9 cellular contexts compared by ENCODE assay signal in the genomic region with DNA sequence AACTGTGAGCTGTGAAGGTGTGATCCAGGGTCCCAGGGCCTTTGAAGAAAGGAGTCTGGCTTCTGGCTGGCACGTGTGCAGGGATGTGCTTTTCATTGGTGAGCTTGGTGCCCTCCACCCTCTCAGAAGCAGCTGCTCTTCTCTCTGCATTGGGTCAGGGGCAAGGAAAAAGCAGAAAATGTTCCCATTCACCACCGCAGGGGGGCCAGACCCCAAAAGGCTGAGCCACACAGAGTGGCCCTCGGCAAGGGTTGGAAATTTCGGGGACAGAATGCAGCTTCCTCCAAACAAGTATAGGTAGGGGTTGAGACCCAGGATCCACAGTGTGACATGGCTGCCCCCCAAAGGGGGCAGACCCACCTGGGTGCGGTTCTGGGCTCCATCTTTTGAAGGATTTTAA. TPM values are rescaled to one million over a fixed set of nuclear protein-coding genes. Genes with fewer than 3 reads are reported as not detected.
A peak's percentile ranks its signal among the peaks of the same experiment; 100 is the strongest.
DNase-seq lines count a peak whose midpoint lies in the region; ATAC-seq and TF ChIP-seq lines count a peak whose summit lies in the region.
"Had no signal": no experiment of that assay in that cellular context is flagged by ENCODE, and none has a peak within 500 bp of the region (broad histone marks: within the 10 kb centered on the region; RNA-seq: fewer than 3 reads in every experiment).

No MANE protein-coding gene starts in this region.

- H3K27ac Mint-ChIP-seq in activated T-cell treated with anti-CD3 and anti-CD28 coated beads, Interleukin-2, amount 50 U/mL, for 24 hours, result peak overlapping the region; percentile 99
- H3K27ac Mint-ChIP-seq in stimulated activated naive CD8-positive, alpha-beta T cell treated with anti-CD3 and anti-CD28 coated beads, Interleukin-15, amount 100 ng/mL, for 72 hours, result peak overlapping the region; percentile 69 to 95

- intact Hi-C loops in esophagus squamous epithelium (cut with DNase I), result no loop called here

- H3K36me3 ChIP-seq in esophagus squamous epithelium, result no peaks in the 10 kb centered on the region

- TF ChIP-seq CTCF in esophagus squamous epithelium (IDR thresholded peaks at IDR 0.05), result no peak

- H3K9me3 ChIP-seq in esophagus squamous epithelium, result no peaks in the 10 kb centered on the region

- H3K36me3 Mint-ChIP-seq in activated T-cell treated with anti-CD3 and anti-CD28 coated beads, Interleukin-2, amount 50 U/mL, for 24 hours (ENCODE audit: low read depth), result peaks cover 71% of the 10 kb centered on the region

- H3K27ac ChIP-seq in esophagus squamous epithelium, result peak overlapping the region; percentile 89 to 99 (median 96)

- WGBS in esophagus squamous epithelium, 2 donors, result 53 to 61% methylated on average over 2 to 3 of the region's 5 CpGs

- no peaks in the 10 kb centered on the region for H3K27me3 ChIP-seq in esophagus squamous epithelium

- peaks cover 70 to 92% (median 84%) of the 10 kb centered on the region in 3 donors for H3K4me1 ChIP-seq in esophagus squamous epithelium

- no peaks in the 10 kb centered on the region for H3K27me3 Mint-ChIP-seq in activated T-cell treated with anti-CD3 and anti-CD28 coated beads, Interleukin-2, amount 50 U/mL, for 24 hours
- H3K27me3 Mint-ChIP-seq in stimulated activated naive CD8-positive, alpha-beta T cell treated with anti-CD3 and anti-CD28 coated beads, Interleukin-15, amount 100 ng/mL, for 72 hours, result no peaks in the 10 kb centered on the region

- peak overlapping the region in 3 of 4 donors; percentile 79 to 96 (median 84) for H3K4me3 ChIP-seq in esophagus squamous epithelium

- peaks cover 69% of the 10 kb centered on the region for H3K4me1 Mint-ChIP-seq in activated T-cell treated with anti-CD3 and anti-CD28 coated beads, Interleukin-2, amount 50 U/mL, for 24 hours (ENCODE audit: low read depth)
- peaks cover 80% of the 10 kb centered on the region for H3K4me1 Mint-ChIP-seq in stimulated activated naive CD8-positive, alpha-beta T cell treated with anti-CD3 and anti-CD28 coated beads, Interleukin-15, amount 100 ng/mL, for 72 hours

- no peak for TF ChIP-seq POLR2A in esophagus squamous epithelium (IDR thresholded peaks at IDR 0.05)

- peak; percentile 67 for DNase-seq in activated T-cell treated with anti-CD3 and anti-CD28 coated beads, Interleukin-2, amount 50 U/mL, for 24 hours
- DNase-seq in activated T-cell treated with anti-CD3 and anti-CD28 coated beads for 4 hours, result no peak
- peak; percentile 66 for DNase-seq in RPMI8226
- no peak for DNase-seq in esophagus squamous epithelium (lab: John Stamatoyannopoulos, UW)
- DNase-seq in stimulated activated naive CD8-positive, alpha-beta T cell treated with anti-CD3 and anti-CD28 coated beads, Interleukin-15, amount 100 ng/mL, for 72 hours, result peak in 1 of 2 donors; percentile 24
- DNase-seq in activated CD4-positive, CD25-positive, alpha-beta regulatory T cell (lab: John Stamatoyannopoulos, UW), result no peak
- no peak for DNase-seq in GOT3 (lab: John Stamatoyannopoulos, UW)
- no peak for DNase-seq in NCI-H446 (lab: John Stamatoyannopoulos, UW)
- DNase-seq: NCI-H2029 had no signal

- H3K4me3 Mint-ChIP-seq in activated T-cell treated with anti-CD3 and anti-CD28 coated beads, Interleukin-2, amount 50 U/mL, for 24 hours, result peak overlapping the region; percentile 97
- H3K4me3 Mint-ChIP-seq in stimulated activated naive CD8-positive, alpha-beta T cell treated with anti-CD3 and anti-CD28 coated beads, Interleukin-15, amount 100 ng/mL, for 72 hours, result peak overlapping the region; percentile 82 to 98

- no peak for ATAC-seq in stimulated activated naive CD8-positive, alpha-beta T cell treated with anti-CD3 and anti-CD28 coated beads, Interleukin-15, amount 100 ng/mL, for 72 hours

- H3K9me3 Mint-ChIP-seq in activated T-cell treated with anti-CD3 and anti-CD28 coated beads, Interleukin-2, amount 50 U/mL, for 24 hours, result no peaks in the 10 kb centered on the region
- no peaks in the 10 kb centered on the region for H3K9me3 Mint-ChIP-seq in stimulated activated naive CD8-positive, alpha-beta T cell treated with anti-CD3 and anti-CD28 coated beads, Interleukin-15, amount 100 ng/mL, for 72 hours

RNA-seq across cellular contexts. Expression of a gene that starts 2.5 kb away (rescaled TPM):
- total RNA-seq in esophagus squamous epithelium, result 100 to 1,000 TPM in 1 of 4 donors, 10 to 100 TPM in 3; 30.6 to 130 (median 45.2) TPM

RNA-seq across cellular contexts. Expression of a gene that starts 28.2 kb away (rescaled TPM):
- under 1 TPM in 1 of 4 donors, not detected in 3; 0.18 TPM for total RNA-seq in esophagus squamous epithelium

RNA-seq across cellular contexts. Expression of a gene that starts 35.8 kb away (rescaled TPM):
- not detected for total RNA-seq in esophagus squamous epithelium

RNA-seq across cellular contexts. Expression of a gene that starts 42.0 kb away (rescaled TPM):
- under 1 TPM in 1 of 4 donors, not detected in 3; 0.11 TPM for total RNA-seq in esophagus squamous epithelium

RNA-seq across cellular contexts. Expression of a gene that starts 58.5 kb away (rescaled TPM):
- 100 to 1,000 TPM in 1 of 4 donors, 10 to 100 TPM in 3; 53.3 to 113 (median 60.9) TPM for total RNA-seq in esophagus squamous epithelium

Comparison
In these comparisons a context has a peak if more than half of its experiments do, and no peak if none do; other contexts are left out.
1. DNase-seq: peak in activated T-cell treated with anti-CD3 and anti-CD28 coated beads, Interleukin-2, amount 50 U/mL, for 24 hours (single experiment) and RPMI8226 (single experiment); none in activated T-cell treated with anti-CD3 and anti-CD28 coated beads for 4 hours (single experiment), esophagus squamous epithelium (single experiment), activated CD4-positive, CD25-positive, alpha-beta regulatory T cell (0 of 4), GOT3 (single experiment) and NCI-H446 (0 of 2).